26 cellular contexts compared by ENCODE assay signal in genomic region chr2:23207871-23208270, GRCh38.
DNase-seq lines count a peak whose midpoint lies in the region; ATAC-seq, FAIRE-seq and TF ChIP-seq lines count a peak whose summit lies in the region.
"Had no signal": no experiment of that assay in that cellular context is flagged by ENCODE, and none has a peak within 500 bp of the region (broad histone marks: within the 10 kb centered on the region; RNA-seq: fewer than 3 reads in every experiment).

No MANE protein-coding gene starts in this region.

- no peak for FAIRE-seq in pancreas (lab: Jason Lieb, UNC)
- no peak for FAIRE-seq in GM12892 (lab: Jason Lieb, UNC)

- H3K4me1 ChIP-seq in pancreas = peaks cover 0 to 4% (median 0%) of the 10 kb centered on the region in 3 donors
- H3K4me1 ChIP-seq in ascending aorta = no peaks in the 10 kb centered on the region
- H3K4me1 ChIP-seq: esophagus squamous epithelium, gastroesophageal sphincter, prostate gland had no signal

- no peak for TF ChIP-seq CTCF in coronary artery (IDR thresholded peaks at IDR 0.05)
- TF ChIP-seq CTCF in pancreas (IDR thresholded peaks at IDR 0.05) = no peak
- no peak for TF ChIP-seq CTCF in ascending aorta (IDR thresholded peaks at IDR 0.05)

- no peak for TF ChIP-seq POLR2A in GM12892 (IDR thresholded peaks at IDR 0.05; ENCODE audit: low read depth, low read length)

- H3K36me3 ChIP-seq in pancreas (no peaks in the 10 kb centered on the region), ascending aorta (no peaks in the 10 kb centered on the region)
- H3K36me3 ChIP-seq: esophagus squamous epithelium, gastroesophageal sphincter, neutrophil, prostate gland, tibial nerve had no signal

- 28 to 29% methylated on average over 5 of the region's 5 CpGs for WGBS in pancreas, 2 donors

- H3K9me3 ChIP-seq in pancreas = no peaks in the 10 kb centered on the region
- no peaks in the 10 kb centered on the region for H3K9me3 ChIP-seq in ascending aorta
- H3K9me3 ChIP-seq: esophagus squamous epithelium, gastroesophageal sphincter, neutrophil, prostate gland, tibial nerve had no signal

- ATAC-seq in pancreas (peak in 3 of 4 donors; percentile 22 to 27 (median 23)), HG02840 (IDR thresholded peaks at IDR 0.05; ENCODE audit: low FRiP score, unreplicated experiment) (no peak)
- ATAC-seq: activated CD4-positive, CD25-positive, alpha-beta regulatory T cell treated with anti-CD3 and anti-CD28 coated beads, Interleukin-2, amount 50 U/mL, for 24 hours; gastroesophageal sphincter; stimulated activated naive CD8-positive, alpha-beta T cell treated with anti-CD3 and anti-CD28 coated beads, Interleukin-15, amount 100 ng/mL, for 72 hours had no signal

- no peaks in the 10 kb centered on the region for H3K27me3 ChIP-seq in pancreas
- no peaks in the 10 kb centered on the region for H3K27me3 ChIP-seq in ascending aorta
- H3K27me3 ChIP-seq: esophagus squamous epithelium, gastroesophageal sphincter, neutrophil, tibial nerve had no signal

- H3K4me3 ChIP-seq in coronary artery (no peak overlapping the region), pancreas (no peak overlapping the region), ascending aorta (no peak overlapping the region)
- H3K4me3 ChIP-seq: esophagus squamous epithelium, gastroesophageal sphincter, prostate gland, tibial nerve had no signal

- intact Hi-C loops in pancreas (cut with DNase I) (no loop called here), ascending aorta (cut with DNase I) (no loop called here)

- H3K27ac ChIP-seq in coronary artery (no peak overlapping the region), pancreas (no peak overlapping the region), ascending aorta (no peak overlapping the region)
- H3K27ac ChIP-seq: esophagus squamous epithelium, gastroesophageal sphincter, neutrophil, prostate gland, RWPE1, tibial nerve had no signal

- DNase-seq in EL (peak; percentile 1), coronary artery (ENCODE audit: low spot score) (peak; percentile 11), left kidney (ENCODE audit: low read depth, low spot score) (peak; percentile 14), pancreas (no peak), GM12892 (ENCODE audit: insufficient read length) (no peak), ascending aorta (ENCODE audit: low spot score in 2 of 2) (no peak)
- DNase-seq in stimulated activated CD8-positive, alpha-beta memory T cell treated with anti-CD3 and anti-CD28 coated beads, Interleukin-4, amount 100 ng/mL, for 48 hours = no peak
- DNase-seq: activated CD4-positive, alpha-beta memory T cell treated with anti-CD3 and anti-CD28 coated beads for 36 hours; aorta; C1 segment of cervical spinal cord; DMS79 treated with DMSO at 0.1 percent for 48 hours; esophagus squamous epithelium; H9; KG1; MM.1S; NCI-H2081 treated with DMSO at 0.1 percent for 48 hours; NCI-H446 treated with DMSO at 0.1 percent for 48 hours; stimulated activated naive CD8-positive, alpha-beta T cell treated with anti-CD3 and anti-CD28 coated beads, Interleukin-15, amount 100 ng/mL, for 72 hours; T-helper 1 cell had no signal

Comparison
In these comparisons a context has a peak if more than half of its experiments do, and no peak if none do; other contexts are left out.
1. DNase-seq: peak in EL (single experiment), coronary artery (single experiment) and left kidney (single experiment); none in pancreas (0 of 6), stimulated activated CD8-positive, alpha-beta memory T cell treated with anti-CD3 and anti-CD28 coated beads, Interleukin-4, amount 100 ng/mL, for 48 hours (single experiment), GM12892 (single experiment) and ascending aorta (0 of 2).